ENCODE assay signal across 1 cellular context in genomic region chr14:99273025-99273723, GRCh38.
TF ChIP-seq lines count a peak whose summit lies in the region.

No MANE protein-coding gene starts in this region.

TF ChIP-seq in SK-N-SH, 30 proteins besides CTCF, POLR2A, EP300 and RAD21 (continued from another document):
- TF ChIP-seq SMC3 (IDR thresholded peaks at IDR 0.05; ENCODE audit: low read depth, low read length): no peak
- TF ChIP-seq RCOR1 (IDR thresholded peaks at IDR 0.05; ENCODE audit: low read length): no peak
- TF ChIP-seq IRF3 (IDR thresholded peaks at IDR 0.05; ENCODE audit: low read depth, low read length): no peak
